14 cellular contexts compared by ENCODE assay signal in genomic region chr11:74683941-74684481, GRCh38. TPM values are rescaled to one million over a fixed set of nuclear protein-coding genes. Genes with fewer than 3 reads are reported as not detected.
DNase-seq lines count a peak whose midpoint lies in the region; ATAC-seq and TF ChIP-seq lines count a peak whose summit lies in the region.
"Had no signal": no experiment of that assay in that cellular context is flagged by ENCODE, and none has a peak within 500 bp of the region (broad histone marks: within the 10 kb centered on the region; RNA-seq: fewer than 3 reads in every experiment).

No MANE protein-coding gene starts in this region.

- H3K27me3 ChIP-seq in HUES64 (ENCODE audit: insufficient read depth, low read length): peaks cover 10% of the 10 kb centered on the region
- no peaks in the 10 kb centered on the region for H3K27me3 ChIP-seq in psoas muscle (ENCODE audit: insufficient read depth in 3 of 3, low read length in 2 of 3)

- no peaks in the 10 kb centered on the region for H3K4me1 ChIP-seq in HUES64 (ENCODE audit: insufficient read depth, low read length)
- H3K4me1 ChIP-seq in psoas muscle: peaks cover 19% of the 10 kb centered on the region

- H3K4me3 ChIP-seq in AG04449 (ENCODE audit: low read depth, low read length) (peak overlapping the region; percentile 25; the same call in 1 of the 2 replicates), HUES64 (ENCODE audit: low read length) (peak overlapping the region; percentile 57), fibroblast of the aortic adventitia (ENCODE audit: low read depth, low read length) (no peak overlapping the region), psoas muscle (peak overlapping the region; percentile 75)

- H3K9ac ChIP-seq in HUES64 (ENCODE audit: low read depth, low read length): no peak overlapping the region

- whole genome bisulfite sequencing in HUES64: 79% methylated on average over 12 of the region's 12 CpGs
- 62 to 79% (median 70%) methylated on average over 12 of the region's 12 CpGs for WGBS in psoas muscle, 3 donors

- H3K27ac ChIP-seq in HUES64 (ENCODE audit: low read depth, low read length) (no peak overlapping the region), psoas muscle (peak overlapping the region; percentile 72)
- H3K27ac ChIP-seq: C4-2B had no signal

- POLR2A ChIA-PET in AG04449 (lab: Yijun Ruan, JAX): interaction anchor here (0.7 kb wide), 1 partner anchor 11 kb away, joined by 3 read pairs; no protein-coding TSS in a partner anchor

- H3K36me3 ChIP-seq in HUES64 (ENCODE audit: insufficient read depth, low read length) (no peaks in the 10 kb centered on the region), psoas muscle (ENCODE audit: insufficient read depth in 1 of 2, low read depth in 1 of 2) (no peaks in the 10 kb centered on the region)

- intact Hi-C loops in psoas muscle (cut with DNase I): no loop called here

- H3K9me3 ChIP-seq in HUES64 (ENCODE audit: insufficient read depth, low read depth, low read length) (no peaks in the 10 kb centered on the region), psoas muscle (no peaks in the 10 kb centered on the region)

- DNase-seq in AG04449 (ENCODE audit: low read depth, low spot score): no peak
- DNase-seq in fibroblast of the aortic adventitia (ENCODE audit: low read depth): peak; percentile 40
- DNase-seq in psoas muscle: peak in 1 of 2 donors; percentile 48
- DNase-seq in NOMO-1 treated with DMSO at 0.1 percent for 48 hours (lab: John Stamatoyannopoulos, UW; ENCODE audit: unreplicated experiment): no peak
- no peak for DNase-seq in nucleus accumbens (lab: John Stamatoyannopoulos, UW)
- DNase-seq: effector CD4-positive, alpha-beta T cell; kidney glomerular epithelial cell; NCI-H2029; OCI-M1 had no signal

- CTCF ChIA-PET in AG04449 (lab: Yijun Ruan, JAX): interaction anchor here (0.6 to 5.4 kb wide), 11 partner anchors 9 to 91 kb away, joined by 3 to 56 read pairs (median 5); partner anchors contain the start of gene POLD3

- TF ChIP-seq CTCF in AG04449 (IDR thresholded peaks at IDR 0.05; ENCODE audit: insufficient read depth, low read length, missing control alignments) (no peak), fibroblast of the aortic adventitia (IDR thresholded peaks at IDR 0.05; ENCODE audit: insufficient read depth, low read length) (no peak), psoas muscle (IDR thresholded peaks at IDR 0.05) (no peak)

- ATAC-seq in psoas muscle (no peak), GM21423 (IDR thresholded peaks at IDR 0.05; ENCODE audit: unreplicated experiment) (no peak), GM19463 (IDR thresholded peaks at IDR 0.05; ENCODE audit: unreplicated experiment) (no peak)

RNA-seq across cellular contexts. Expression of gene CHRDL2, which starts 47.2 kb away (rescaled TPM):
- 0.10 TPM for polyA plus RNA-seq in HUES64 (2013, experiment 1 of 2)
- polyA plus RNA-seq in HUES64 (2013, experiment 2 of 2): not detected
- total RNA-seq in fibroblast of the aortic adventitia (ENCODE audit: low replicate concordance) (not detected in 2 replicates), psoas muscle (10 to 100 TPM in 3 of 4 donors, 1 to 10 TPM in 1; 2.2 to 14.1 (median 12.7) TPM)
- 1 to 10 TPM in 1 of 3 donors, under 1 TPM in 2; 0.39 to 3.1 (median 0.61) TPM for polyA plus RNA-seq in psoas muscle
- total RNA-seq: activated T-helper 1 cell treated with anti-CD3 and anti-CD28 coated beads, Interleukin-12 subunit alpha, Interleukin-12 subunit beta, Interleukin-2, Interleukin-4 antibody, amounts not matched to agents 30 ng/mL and 10 ng/mL and 1 ng/mL, durations not matched to agents 14 hours and 24 hours and 36 hours had no signal
